Comparison of ENCODE assay signal across 26 cellular contexts in the genomic region with DNA sequence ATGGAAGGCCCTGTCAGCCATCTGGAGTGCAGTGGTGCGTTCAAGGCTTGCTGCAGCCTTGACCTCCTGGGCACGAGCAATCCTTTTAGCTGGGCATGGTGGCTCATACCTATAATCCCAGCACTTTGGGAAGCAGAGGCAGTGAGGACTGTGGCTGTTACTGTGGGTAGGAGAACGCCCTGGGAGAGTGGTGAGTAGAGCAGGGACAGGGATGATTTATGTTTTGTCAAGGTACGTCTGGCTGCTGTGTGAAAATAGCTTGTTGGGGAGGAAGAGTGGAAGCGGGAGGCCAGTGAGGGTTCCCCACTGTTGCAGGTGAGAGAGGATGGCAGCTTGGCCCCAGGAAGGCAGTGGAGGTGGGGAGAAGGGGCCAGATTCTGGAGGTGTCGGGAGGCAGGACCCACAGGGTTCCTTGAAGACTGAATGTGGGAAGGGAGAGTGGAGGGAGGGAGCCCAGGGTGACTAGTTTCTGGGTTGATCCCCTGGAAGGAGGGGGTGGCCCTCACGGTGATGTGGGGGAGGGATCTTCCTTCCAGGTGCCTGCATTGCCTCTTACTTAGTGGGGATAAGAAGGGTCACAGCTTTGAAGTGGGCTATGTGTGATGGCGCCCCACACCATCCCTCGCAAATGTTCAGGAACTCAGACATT. TPM values are rescaled to one million over a fixed set of nuclear protein-coding genes. Genes with fewer than 3 reads are reported as not detected.
"Had no signal": no experiment of that assay in that cellular context is flagged by ENCODE, and none has a peak within 500 bp of the region (broad histone marks: within the 10 kb centered on the region; RNA-seq: fewer than 3 reads in every experiment).

No MANE protein-coding gene starts in this region.

- H3K27ac ChIP-seq: esophagus muscularis mucosa, foreskin keratinocyte, heart left ventricle, left lung, lower lobe of right lung, parathyroid adenoma, upper lobe of left lung, vagina had no signal

- H3K4me1 Mint-ChIP-seq: activated naive CD4-positive, alpha-beta T cell treated with anti-CD3 and anti-CD28 coated beads, Interleukin-2, amount 10 ng/mL, durations not matched to agents 7 days and 5 days; activated naive CD8-positive, alpha-beta T cell treated with anti-CD3 and anti-CD28 coated beads, Interleukin-2, amount 50 U/mL, for 24 hours had no signal

- H3K27ac Mint-ChIP-seq: activated naive CD4-positive, alpha-beta T cell treated with anti-CD3 and anti-CD28 coated beads, Interleukin-2, amount 10 ng/mL, durations not matched to agents 7 days and 5 days; activated naive CD8-positive, alpha-beta T cell treated with anti-CD3 and anti-CD28 coated beads, Interleukin-2, amount 50 U/mL, for 24 hours; natural killer cell treated with Interleukin-12 subunit alpha and Interleukin-12 subunit beta and Interleukin-15 and Interleukin-18, amount 100 ng/mL, for 72 hours; stimulated activated naive CD8-positive, alpha-beta T cell treated with anti-CD3 and anti-CD28 coated beads, Interleukin-15, Interleukin-2, amounts not matched to agents 100 ng/mL and 50 ng/mL, for 24 hours; WTC11 had no signal

- H3K4me3 Mint-ChIP-seq: activated naive CD4-positive, alpha-beta T cell treated with anti-CD3 and anti-CD28 coated beads, Interleukin-2, amount 10 ng/mL, durations not matched to agents 7 days and 5 days; activated naive CD8-positive, alpha-beta T cell treated with anti-CD3 and anti-CD28 coated beads, Interleukin-2, amount 50 U/mL, for 24 hours; natural killer cell treated with Interleukin-12 subunit alpha and Interleukin-12 subunit beta and Interleukin-15 and Interleukin-18, amount 100 ng/mL, for 72 hours; stimulated activated naive CD8-positive, alpha-beta T cell treated with anti-CD3 and anti-CD28 coated beads, Interleukin-15, Interleukin-2, amounts not matched to agents 100 ng/mL and 50 ng/mL, for 24 hours; WTC11 had no signal

- H3K27me3 ChIP-seq: esophagus muscularis mucosa, upper lobe of left lung, vagina had no signal

- H3K4me1 ChIP-seq: esophagus muscularis mucosa, foreskin keratinocyte, heart left ventricle, left lung, lower lobe of right lung, parathyroid adenoma, upper lobe of left lung, vagina had no signal

- H3K36me3 ChIP-seq: esophagus muscularis mucosa, heart left ventricle, left lung, lower lobe of right lung, upper lobe of left lung, vagina had no signal

- H2AFZ ChIP-seq: parathyroid adenoma had no signal

- H3K4me3 ChIP-seq: esophagus muscularis mucosa, heart left ventricle, left lung, lower lobe of right lung, upper lobe of left lung, vagina had no signal

- H3K9me3 Mint-ChIP-seq: activated naive CD4-positive, alpha-beta T cell treated with anti-CD3 and anti-CD28 coated beads, Interleukin-2, amount 10 ng/mL, durations not matched to agents 7 days and 5 days; activated naive CD8-positive, alpha-beta T cell treated with anti-CD3 and anti-CD28 coated beads, Interleukin-2, amount 50 U/mL, for 24 hours; natural killer cell treated with Interleukin-12 subunit alpha and Interleukin-12 subunit beta and Interleukin-15 and Interleukin-18, amount 100 ng/mL, for 72 hours; stimulated activated naive CD8-positive, alpha-beta T cell treated with anti-CD3 and anti-CD28 coated beads, Interleukin-15, Interleukin-2, amounts not matched to agents 100 ng/mL and 50 ng/mL, for 24 hours; WTC11 had no signal

- H3K36me3 Mint-ChIP-seq: activated naive CD4-positive, alpha-beta T cell treated with anti-CD3 and anti-CD28 coated beads, Interleukin-2, amount 10 ng/mL, durations not matched to agents 7 days and 5 days; natural killer cell treated with Interleukin-12 subunit alpha and Interleukin-12 subunit beta and Interleukin-15 and Interleukin-18, amount 100 ng/mL, for 72 hours; WTC11 had no signal

- H3K9me3 ChIP-seq: esophagus muscularis mucosa, heart left ventricle, left lung, lower lobe of right lung, upper lobe of left lung, vagina had no signal

- DNase-seq: activated CD4-positive, alpha-beta T cell treated with anti-CD3 and anti-CD28 coated beads for 1 hour; activated CD8-positive, alpha-beta memory T cell treated with anti-CD3 and anti-CD28 coated beads for 24 hours; activated gamma-delta T cell; activated naive CD4-positive, alpha-beta T cell treated with anti-CD3 and anti-CD28 coated beads, Interleukin-2, amount 10 ng/mL, durations not matched to agents 7 days and 5 days; activated naive CD8-positive, alpha-beta T cell treated with anti-CD3 and anti-CD28 coated beads, Interleukin-2, amount 50 U/mL, for 24 hours; amygdala; central memory CD4-positive, alpha-beta T cell; dermis blood vessel endothelial cell; effector CD4-positive, alpha-beta T cell; foreskin keratinocyte; heart left ventricle; lower lobe of right lung; mesenchymal stem cell; nucleus accumbens; right cardiac atrium; substantia nigra; T-helper 2 cell; upper lobe of left lung had no signal

- H3K79me2 ChIP-seq: parathyroid adenoma had no signal

RNA-seq across cellular contexts. Expression of gene VSTM2L, which starts 26.6 kb away (rescaled TPM):
- total RNA-seq: mononuclear cell, vagina had no signal
